2 cellular contexts compared by ENCODE assay signal in the genomic region with DNA sequence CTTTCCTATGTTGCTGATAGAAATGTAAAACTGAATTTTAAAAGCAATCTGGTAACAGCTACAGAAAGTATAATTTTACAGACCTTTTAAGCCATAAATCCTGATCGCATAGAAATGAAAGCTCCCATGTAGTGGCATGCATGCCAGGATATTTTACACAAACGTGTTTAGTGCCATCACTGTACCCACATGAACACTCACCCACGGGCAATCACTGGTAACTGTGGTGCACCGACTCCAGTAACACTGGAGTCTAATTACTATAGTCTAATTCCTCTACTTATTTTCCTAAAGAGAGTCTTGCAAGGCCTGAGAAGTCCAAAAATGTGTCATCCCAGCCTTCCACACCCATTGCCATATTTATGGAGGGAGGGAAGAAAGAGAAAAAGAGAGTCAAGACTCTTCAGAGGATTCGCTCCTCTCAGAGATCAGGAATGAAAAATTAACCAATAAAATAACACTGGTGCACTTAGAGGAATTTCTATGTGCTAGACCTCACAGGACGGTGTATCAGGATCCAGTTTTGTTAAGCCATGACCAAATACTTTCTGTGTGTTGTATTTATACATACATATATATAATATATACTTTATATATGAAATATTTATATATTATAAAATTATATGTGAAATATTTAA.
TF ChIP-seq lines count a peak whose summit lies in the region.

No MANE protein-coding gene starts in this region.

TF ChIP-seq in SK-N-SH, 30 proteins besides CTCF, POLR2A, EP300 and RAD21 (continued from another document):
- TF ChIP-seq, protein P1, sequence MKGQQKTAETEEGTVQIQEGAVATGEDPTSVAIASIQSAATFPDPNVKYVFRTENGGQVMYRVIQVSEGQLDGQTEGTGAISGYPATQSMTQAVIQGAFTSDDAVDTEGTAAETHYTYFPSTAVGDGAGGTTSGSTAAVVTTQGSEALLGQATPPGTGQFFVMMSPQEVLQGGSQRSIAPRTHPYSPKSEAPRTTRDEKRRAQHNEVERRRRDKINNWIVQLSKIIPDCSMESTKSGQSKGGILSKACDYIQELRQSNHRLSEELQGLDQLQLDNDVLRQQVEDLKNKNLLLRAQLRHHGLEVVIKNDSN (IDR thresholded peaks at IDR 0.05; ENCODE audit: borderline replicate concordance, low read depth): no peak

TF ChIP-seq in SK-N-SH treated with all-trans-retinoic acid at 6 μM for 48 hours, 23 proteins besides CTCF, POLR2A, EP300 and RAD21 (continued from another document):
- TF ChIP-seq, protein P2, sequence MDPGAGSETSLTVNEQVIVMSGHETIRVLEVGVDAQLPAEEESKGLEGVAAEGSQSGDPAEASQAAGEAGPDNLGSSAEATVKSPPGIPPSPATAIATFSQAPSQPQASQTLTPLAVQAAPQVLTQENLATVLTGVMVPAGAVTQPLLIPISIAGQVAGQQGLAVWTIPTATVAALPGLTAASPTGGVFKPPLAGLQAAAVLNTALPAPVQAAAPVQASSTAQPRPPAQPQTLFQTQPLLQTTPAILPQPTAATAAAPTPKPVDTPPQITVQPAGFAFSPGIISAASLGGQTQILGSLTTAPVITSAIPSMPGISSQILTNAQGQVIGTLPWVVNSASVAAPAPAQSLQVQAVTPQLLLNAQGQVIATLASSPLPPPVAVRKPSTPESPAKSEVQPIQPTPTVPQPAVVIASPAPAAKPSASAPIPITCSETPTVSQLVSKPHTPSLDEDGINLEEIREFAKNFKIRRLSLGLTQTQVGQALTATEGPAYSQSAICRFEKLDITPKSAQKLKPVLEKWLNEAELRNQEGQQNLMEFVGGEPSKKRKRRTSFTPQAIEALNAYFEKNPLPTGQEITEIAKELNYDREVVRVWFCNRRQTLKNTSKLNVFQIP (CRISPR knock-in tag; IDR thresholded peaks at IDR 0.05; ENCODE audit: borderline replicate concordance, low read depth): no peak
- no peak for TF ChIP-seq SNAI2 (CRISPR knock-in tag; IDR thresholded peaks at IDR 0.05)
- no peak for TF ChIP-seq OSR1 (CRISPR knock-in tag; IDR thresholded peaks at IDR 0.05)
- no peak for TF ChIP-seq ESRRG (CRISPR knock-in tag; IDR thresholded peaks at IDR 0.05)
- no peak for TF ChIP-seq ZNF565 (CRISPR knock-in tag; conservative IDR thresholded peaks at IDR 0.05; ENCODE audit: low read depth)
- no peak for TF ChIP-seq ZNF8 (CRISPR knock-in tag; IDR thresholded peaks at IDR 0.05)
- TF ChIP-seq TCF4 (CRISPR knock-in tag; IDR thresholded peaks at IDR 0.05; ENCODE audit: borderline replicate concordance): no peak
